8 cellular contexts compared by ENCODE assay signal in genomic region chr7:23334482-23335056, GRCh38. TPM values are rescaled to one million over a fixed set of nuclear protein-coding genes. Genes with fewer than 3 reads are reported as not detected.
DNase-seq lines count a peak whose midpoint lies in the region; ATAC-seq and TF ChIP-seq lines count a peak whose summit lies in the region.

No MANE protein-coding gene starts in this region.

- in situ Hi-C loops in GM13976 (cut with MboI; ENCODE audit: low sequenced_read_pairs, unreplicated experiment) = no loop called here

- peak; percentile 93 for ATAC-seq in esophagus mucosa

- DNase-seq in DMS79 treated with DMSO at 0.1 percent for 48 hours (lab: John Stamatoyannopoulos, UW) = peak; percentile 91
- peak; percentile 82 to 91 for DNase-seq in NCI-H446 (lab: John Stamatoyannopoulos, UW)
- peak; percentile 28 for DNase-seq in pons (ENCODE audit: low spot score)
- DNase-seq in GM13976 (ENCODE audit: low spot score) = no peak
- no peak for DNase-seq in NCI-H510A (lab: John Stamatoyannopoulos, UW)
- DNase-seq in GM19238 (ENCODE audit: insufficient read length, low spot score) = no peak
- no peak for DNase-seq in anterior cingulate cortex (lab: John Stamatoyannopoulos, UW)

- no peak for TF ChIP-seq CTCF in GM13976 (IDR thresholded peaks at IDR 0.05; ENCODE audit: borderline replicate concordance, control extremely low read depth, extremely low read depth, insufficient read depth, missing control alignments)

RNA-seq across cellular contexts. Expression of gene MALSU1, which starts 35.4 kb away (rescaled TPM):
- total RNA-seq in esophagus mucosa = 36.7 TPM

Comparison
In these comparisons a context has a peak if more than half of its experiments do, and no peak if none do; other contexts are left out.
1. DNase-seq: peak in DMS79 treated with DMSO at 0.1 percent for 48 hours (single experiment), NCI-H446 (2 of 2) and pons (single experiment); none in GM13976 (single experiment), NCI-H510A (single experiment), GM19238 (single experiment) and anterior cingulate cortex (0 of 58).